In genomic region chr1:233087001-233087881, GRCh38 we compare ENCODE assay signal across 28 cellular contexts.
DNase-seq lines count a peak whose midpoint lies in the region; ATAC-seq and FAIRE-seq lines count a peak whose summit lies in the region.
"Had no signal": no experiment of that assay in that cellular context is flagged by ENCODE, and none has a peak within 500 bp of the region (broad histone marks: within the 10 kb centered on the region; RNA-seq: fewer than 3 reads in every experiment).

No MANE protein-coding gene starts in this region.

- H3K9me3 Mint-ChIP-seq in activated CD4-positive, alpha-beta T cell treated with anti-CD3 and anti-CD28 coated beads, Interleukin-2, amount 10 ng/mL, durations not matched to agents 24 days and 14 days: peaks cover 3% of the 10 kb centered on the region
- H3K9me3 Mint-ChIP-seq: activated T-helper 2 cell treated with anti-CD3 and anti-CD28 coated beads, Interferon-gamma antibody, Interleukin-2, Interleukin-4, amounts not matched to agents 10 μg/mL and 5 μg/mL and 100 μg/mL, durations not matched to agents 14 hours and 24 hours and 36 hours; natural killer cell had no signal

- no peak for FAIRE-seq in urothelium cell line (lab: Jason Lieb, UNC)
- FAIRE-seq: GM18507, H1 had no signal

- intact Hi-C loops in activated CD4-positive, alpha-beta T cell treated with anti-CD3 and anti-CD28 coated beads, Interleukin-2, amount 10 ng/mL, durations not matched to agents 24 days and 14 days (cut with micrococcal nuclease): no loop called here

- H3K4me3 Mint-ChIP-seq in activated CD4-positive, alpha-beta T cell treated with anti-CD3 and anti-CD28 coated beads, Interleukin-2, amount 10 ng/mL, durations not matched to agents 24 days and 14 days: no peak overlapping the region
- H3K4me3 Mint-ChIP-seq: activated naive CD8-positive, alpha-beta T cell treated with anti-CD3 and anti-CD28 coated beads, Interleukin-2, amount 10 ng/mL, durations not matched to agents 7 days and 5 days; natural killer cell had no signal

- ATAC-seq in HG02973 (IDR thresholded peaks at IDR 0.05; ENCODE audit: unreplicated experiment): no peak
- ATAC-seq: foreskin keratinocyte, natural killer cell, sciatic nerve had no signal

- no peak overlapping the region for H3K27ac Mint-ChIP-seq in activated CD4-positive, alpha-beta T cell treated with anti-CD3 and anti-CD28 coated beads, Interleukin-2, amount 10 ng/mL, durations not matched to agents 24 days and 14 days
- H3K27ac Mint-ChIP-seq: activated naive CD8-positive, alpha-beta T cell treated with anti-CD3 and anti-CD28 coated beads, Interleukin-2, amount 10 ng/mL, durations not matched to agents 7 days and 5 days; activated T-helper 2 cell treated with anti-CD3 and anti-CD28 coated beads, Interferon-gamma antibody, Interleukin-2, Interleukin-4, amounts not matched to agents 10 μg/mL and 5 μg/mL and 100 μg/mL, durations not matched to agents 14 hours and 24 hours and 36 hours; natural killer cell had no signal

- H3K36me3 Mint-ChIP-seq in activated CD4-positive, alpha-beta T cell treated with anti-CD3 and anti-CD28 coated beads, Interleukin-2, amount 10 ng/mL, durations not matched to agents 24 days and 14 days (ENCODE audit: low read depth): peaks cover 15% of the 10 kb centered on the region
- H3K36me3 Mint-ChIP-seq: natural killer cell had no signal

- H3K27me3 Mint-ChIP-seq in activated CD4-positive, alpha-beta T cell treated with anti-CD3 and anti-CD28 coated beads, Interleukin-2, amount 10 ng/mL, durations not matched to agents 24 days and 14 days: no peaks in the 10 kb centered on the region
- H3K27me3 Mint-ChIP-seq: activated naive CD8-positive, alpha-beta T cell treated with anti-CD3 and anti-CD28 coated beads, Interleukin-2, amount 10 ng/mL, durations not matched to agents 7 days and 5 days had no signal

- H3K27ac ChIP-seq in caudate nucleus (ENCODE audit: low read depth, low read length): peak overlapping the region; percentile 2
- H3K27ac ChIP-seq: foreskin keratinocyte, hepatocyte, KMS-11, ovary, stomach, transverse colon had no signal

- DNase-seq in activated CD4-positive, alpha-beta T cell treated with anti-CD3 and anti-CD28 coated beads, Interleukin-2, amount 10 ng/mL, durations not matched to agents 24 days and 14 days: peak; percentile 45
- DNase-seq in activated CD4-positive, alpha-beta T cell treated with anti-CD3 and anti-CD28 coated beads, Interleukin-2, amount 50 U/mL, for 1 hour: no peak
- peak; percentile 42 for DNase-seq in NOMO-1 treated with DMSO at 0.1 percent for 48 hours (lab: John Stamatoyannopoulos, UW; ENCODE audit: unreplicated experiment)
- peak in 17 of 61 donors; percentile 2 to 43 (median 6) for DNase-seq in caudate nucleus (lab: John Stamatoyannopoulos, UW)
- peak; percentile 40 for DNase-seq in retina
- DNase-seq in ureter (ENCODE audit: low spot score): no peak
- DNase-seq in urothelium cell line (ENCODE audit: low spot score): no peak
- DNase-seq: activated CD4-positive, alpha-beta T cell treated with anti-CD3 and anti-CD28 coated beads, Interleukin-2, amount 50 U/mL, for 4 hours; activated naive CD8-positive, alpha-beta T cell treated with anti-CD3 and anti-CD28 coated beads, Interleukin-2, amount 10 ng/mL, durations not matched to agents 7 days and 5 days; DMS79 treated with DMSO at 0.1 percent for 48 hours; effector CD8-positive, alpha-beta T cell; foreskin keratinocyte; natural killer cell; NCI-H1048; NCI-H187; NCI-H526 treated with DMSO at 0.1 percent for 48 hours; OCI-M1; ovary; Right ventricle myocardium superior; stomach; transverse colon had no signal

- peaks cover 5% of the 10 kb centered on the region for H3K4me1 Mint-ChIP-seq in activated CD4-positive, alpha-beta T cell treated with anti-CD3 and anti-CD28 coated beads, Interleukin-2, amount 10 ng/mL, durations not matched to agents 24 days and 14 days

Comparison
In these comparisons a context has a peak if more than half of its experiments do, and no peak if none do; other contexts are left out.
1. DNase-seq: peak in activated CD4-positive, alpha-beta T cell treated with anti-CD3 and anti-CD28 coated beads, Interleukin-2, amount 10 ng/mL, durations not matched to agents 24 days and 14 days (single experiment), NOMO-1 treated with DMSO at 0.1 percent for 48 hours (single experiment) and retina (single experiment); none in activated CD4-positive, alpha-beta T cell treated with anti-CD3 and anti-CD28 coated beads, Interleukin-2, amount 50 U/mL, for 1 hour (single experiment), ureter (single experiment) and urothelium cell line (single experiment).